ENCODE assay signal across 23 cellular contexts in the genomic region with DNA sequence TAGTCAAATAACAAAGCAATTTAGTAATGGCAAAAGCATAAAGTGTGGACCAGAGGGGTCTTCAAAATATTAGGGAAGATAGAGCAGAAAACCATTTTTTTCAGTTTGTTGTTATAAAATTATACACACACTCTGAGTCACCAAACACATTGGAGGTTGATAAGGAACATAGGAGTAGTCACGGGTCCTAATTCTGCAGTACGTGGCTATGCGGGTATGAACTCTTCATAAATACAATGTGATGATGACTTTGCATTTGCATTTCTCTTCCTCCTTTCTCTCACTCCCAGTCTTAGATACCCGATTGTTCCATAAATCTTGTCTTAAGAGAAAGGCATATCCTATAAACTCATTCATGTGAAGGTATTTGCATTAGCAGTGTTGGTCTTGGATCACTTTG.
DNase-seq lines count a peak whose midpoint lies in the region; ATAC-seq and TF ChIP-seq lines count a peak whose summit lies in the region.
"Had no signal": no experiment of that assay in that cellular context is flagged by ENCODE, and none has a peak within 500 bp of the region (broad histone marks: within the 10 kb centered on the region; RNA-seq: fewer than 3 reads in every experiment).

No MANE protein-coding gene starts in this region.

- no peak for ATAC-seq in activated T-helper 17 cell treated with anti-CD3 and anti-CD28 coated beads, Interleukin-2, amount 50 U/mL, for 72 hours (replicated peaks)
- no peak for ATAC-seq in left ventricle myocardium superior
- ATAC-seq: CD8-positive, alpha-beta T cell; GM12878 had no signal

- in situ Hi-C loops in Caki2 (cut with HindIII; ENCODE audit: low pct_unique_long_range_greater_than_20kb, low sequenced_read_pairs) = no loop called here

- TF ChIP-seq CTCF in chondrocyte (IDR thresholded peaks at IDR 0.05) = no peak
- TF ChIP-seq CTCF in mesothelial cell of epicardium (IDR thresholded peaks at IDR 0.05; ENCODE audit: unreplicated experiment) = no peak

- peaks cover 29% of the 10 kb centered on the region for H3K36me3 Mint-ChIP-seq in chondrocyte (ENCODE audit: low read depth)
- peaks cover 40% of the 10 kb centered on the region for H3K36me3 Mint-ChIP-seq in mesothelial cell of epicardium
- H3K36me3 Mint-ChIP-seq in activated T-helper 17 cell treated with anti-CD3 and anti-CD28 coated beads, Interleukin-2, amount 50 U/mL, for 72 hours (ENCODE audit: low read depth) = no peaks in the 10 kb centered on the region
- H3K36me3 Mint-ChIP-seq: CD14-positive monocyte; CD8-positive, alpha-beta T cell had no signal

- peaks cover 4% of the 10 kb centered on the region for H3K9me3 Mint-ChIP-seq in chondrocyte (ENCODE audit: low read depth)
- H3K9me3 Mint-ChIP-seq in mesothelial cell of epicardium = peaks cover 5% of the 10 kb centered on the region
- H3K9me3 Mint-ChIP-seq in activated T-helper 17 cell treated with anti-CD3 and anti-CD28 coated beads, Interleukin-2, amount 50 U/mL, for 72 hours = peaks cover 8% of the 10 kb centered on the region
- H3K9me3 Mint-ChIP-seq: CD8-positive, alpha-beta T cell had no signal

- DNase-seq in CD1c-positive myeloid dendritic cell (ENCODE audit: extremely low spot score) = peak; percentile 65
- DNase-seq in Caki2 (ENCODE audit: low read depth) = peak; percentile 91
- no peak for DNase-seq in chondrocyte (ENCODE audit: low spot score)
- DNase-seq in mesothelial cell of epicardium (ENCODE audit: low spot score in 2 of 2, unreplicated experiment in 2 of 2) = no peak
- DNase-seq in LoVo (ENCODE audit: low spot score) = no peak
- no peak for DNase-seq in left ventricle myocardium superior
- DNase-seq: 8988T; ACHN; BE2C; C1 segment of cervical spinal cord; Caco-2; CD4-positive, alpha-beta T cell; CD8-positive, alpha-beta T cell; DMS 273 treated with DMSO at 0.1 percent for 48 hours; DMS153; DMS53; DMS79; DND-41; EL; GDM1 had no signal

- peaks cover 80% of the 10 kb centered on the region for H3K4me1 Mint-ChIP-seq in chondrocyte (ENCODE audit: low read depth)
- peaks cover 7% of the 10 kb centered on the region for H3K4me1 Mint-ChIP-seq in mesothelial cell of epicardium
- peaks cover 7% of the 10 kb centered on the region for H3K4me1 Mint-ChIP-seq in activated T-helper 17 cell treated with anti-CD3 and anti-CD28 coated beads, Interleukin-2, amount 50 U/mL, for 72 hours

- H3K27me3 Mint-ChIP-seq in chondrocyte (ENCODE audit: low read depth) = no peaks in the 10 kb centered on the region
- H3K27me3 Mint-ChIP-seq in mesothelial cell of epicardium (ENCODE audit: low read depth) = no peaks in the 10 kb centered on the region
- peaks cover 22% of the 10 kb centered on the region for H3K27me3 Mint-ChIP-seq in activated T-helper 17 cell treated with anti-CD3 and anti-CD28 coated beads, Interleukin-2, amount 50 U/mL, for 72 hours
- H3K27me3 Mint-ChIP-seq: CD4-positive, alpha-beta T cell had no signal

- intact Hi-C loops in left ventricle myocardium superior (cut with micrococcal nuclease) = no loop called here

- no peak overlapping the region for H3K4me3 Mint-ChIP-seq in chondrocyte (ENCODE audit: unreplicated experiment)
- no peak overlapping the region for H3K4me3 Mint-ChIP-seq in mesothelial cell of epicardium
- H3K4me3 Mint-ChIP-seq in activated T-helper 17 cell treated with anti-CD3 and anti-CD28 coated beads, Interleukin-2, amount 50 U/mL, for 72 hours = no peak overlapping the region
- H3K4me3 Mint-ChIP-seq: CD4-positive, alpha-beta T cell; CD8-positive, alpha-beta T cell had no signal

- H3K27ac Mint-ChIP-seq in chondrocyte (ENCODE audit: unreplicated experiment) (peak overlapping the region; percentile 24), mesothelial cell of epicardium (peak overlapping the region; percentile 15)
- H3K27ac Mint-ChIP-seq in activated T-helper 17 cell treated with anti-CD3 and anti-CD28 coated beads, Interleukin-2, amount 50 U/mL, for 72 hours = no peak overlapping the region
- H3K27ac Mint-ChIP-seq: CD14-positive monocyte; CD4-positive, alpha-beta T cell; CD8-positive, alpha-beta T cell had no signal

Comparison
In these comparisons a context has a peak if more than half of its experiments do, and no peak if none do; other contexts are left out.
1. DNase-seq: peak in CD1c-positive myeloid dendritic cell (single experiment) and Caki2 (single experiment); none in chondrocyte (single experiment), mesothelial cell of epicardium (0 of 2), LoVo (single experiment) and left ventricle myocardium superior (single experiment).